Comparison of ENCODE assay signal across 24 cellular contexts in genomic region chr14:32477406-32477805, GRCh38.
DNase-seq lines count a peak whose midpoint lies in the region; ATAC-seq and TF ChIP-seq lines count a peak whose summit lies in the region.
"Had no signal": no experiment of that assay in that cellular context is flagged by ENCODE, and none has a peak within 500 bp of the region (broad histone marks: within the 10 kb centered on the region; RNA-seq: fewer than 3 reads in every experiment).

No MANE protein-coding gene starts in this region.

- H3K27me3 ChIP-seq in left ventricle myocardium inferior (ENCODE audit: low read depth) (no peaks in the 10 kb centered on the region), esophagus muscularis mucosa (no peaks in the 10 kb centered on the region), sigmoid colon (no peaks in the 10 kb centered on the region), suprapubic skin (no peaks in the 10 kb centered on the region), MM.1S (replicated peaks; ENCODE audit: insufficient read depth, low read length) (no peaks in the 10 kb centered on the region)

- no peaks in the 10 kb centered on the region for H3K36me3 ChIP-seq in left ventricle myocardium inferior
- H3K36me3 ChIP-seq in esophagus muscularis mucosa: no peaks in the 10 kb centered on the region
- H3K36me3 ChIP-seq in sigmoid colon: no peaks in the 10 kb centered on the region
- H3K36me3 ChIP-seq in suprapubic skin: no peaks in the 10 kb centered on the region
- H3K36me3 ChIP-seq in MM.1S (replicated peaks; ENCODE audit: insufficient read depth, low read length): no peaks in the 10 kb centered on the region

- peak overlapping the region; percentile 41 for H3K27ac ChIP-seq in left ventricle myocardium inferior (replicated peaks)
- peak overlapping the region; percentile 30 to 75 (median 60) for H3K27ac ChIP-seq in esophagus muscularis mucosa (replicated peaks in 1 of 4)
- H3K27ac ChIP-seq in sigmoid colon: peak overlapping the region; percentile 39 to 82 (median 60)
- H3K27ac ChIP-seq in suprapubic skin: no peak overlapping the region
- H3K27ac ChIP-seq in MM.1S (ENCODE audit: low read length): no peak overlapping the region
- H3K27ac ChIP-seq: C4-2B, HL-60 had no signal

- H3K9ac ChIP-seq in MM.1S (ENCODE audit: low read length): no peak overlapping the region

- H2AFZ ChIP-seq in MM.1S (ENCODE audit: low read length): no peak overlapping the region

- WGBS in esophagus muscularis mucosa: 77% methylated on average over 3 of the region's 3 CpGs
- 91 to 97% methylated on average over 3 of the region's 3 CpGs for WGBS in sigmoid colon, 2 donors
- WGBS in suprapubic skin: 42% methylated on average over 3 of the region's 3 CpGs

- H3K9me3 ChIP-seq in left ventricle myocardium inferior (replicated peaks) (no peaks in the 10 kb centered on the region), esophagus muscularis mucosa (no peaks in the 10 kb centered on the region), sigmoid colon (no peaks in the 10 kb centered on the region), suprapubic skin (no peaks in the 10 kb centered on the region), MM.1S (replicated peaks; ENCODE audit: insufficient read depth, low read length) (no peaks in the 10 kb centered on the region)

- no peak overlapping the region for H3K4me3 ChIP-seq in left ventricle myocardium inferior
- H3K4me3 ChIP-seq in esophagus muscularis mucosa: no peak overlapping the region
- no peak overlapping the region for H3K4me3 ChIP-seq in sigmoid colon
- no peak overlapping the region for H3K4me3 ChIP-seq in suprapubic skin
- no peak overlapping the region for H3K4me3 ChIP-seq in MM.1S (ENCODE audit: low read length)

- intact Hi-C loops in left ventricle myocardium inferior (cut with micrococcal nuclease): loop anchor here (10.0 kb wide), 1 partner anchor 393 kb away; no protein-coding TSS in a partner anchor
- intact Hi-C loops in left cardiac atrium (cut with DNase I): no loop called here
- intact Hi-C loops in esophagus muscularis mucosa (cut with DNase I): no loop called here
- intact Hi-C loops in sigmoid colon (cut with DNase I): loop anchor here (10.0 kb wide), 1 partner anchor 973 kb away; no protein-coding TSS in a partner anchor

- H3K79me2 ChIP-seq in MM.1S (ENCODE audit: low read length): no peaks in the 10 kb centered on the region

- no peaks in the 10 kb centered on the region for H4K20me1 ChIP-seq in MM.1S (ENCODE audit: insufficient read depth, low read length)

- H3F3A ChIP-seq in MM.1S (ENCODE audit: insufficient read depth, low read length): no peaks in the 10 kb centered on the region

- TF ChIP-seq POLR2A in esophagus muscularis mucosa (IDR thresholded peaks at IDR 0.05; ENCODE audit: low read depth): no peak
- no peak for TF ChIP-seq POLR2A in sigmoid colon (IDR thresholded peaks at IDR 0.05)
- TF ChIP-seq POLR2A in suprapubic skin (IDR thresholded peaks at IDR 0.05): no peak

- H3K9me2 ChIP-seq in MM.1S (replicated peaks; ENCODE audit: insufficient read depth, low read length): no peaks in the 10 kb centered on the region

- TF ChIP-seq CTCF in left ventricle myocardium inferior (IDR thresholded peaks at IDR 0.05; ENCODE audit: borderline replicate concordance) (no peak), esophagus muscularis mucosa (IDR thresholded peaks at IDR 0.05) (no peak), sigmoid colon (IDR thresholded peaks at IDR 0.05) (no peak), suprapubic skin (IDR thresholded peaks at IDR 0.05) (no peak), MM.1S (IDR thresholded peaks at IDR 0.05; ENCODE audit: low read length) (no peak)

- H3K4me1 ChIP-seq in left ventricle myocardium inferior (peaks cover 68% of the 10 kb centered on the region), esophagus muscularis mucosa (peaks cover 33 to 76% (median 56%) of the 10 kb centered on the region in 4 donors), sigmoid colon (peaks cover 0 to 63% (median 56%) of the 10 kb centered on the region in 4 donors), suprapubic skin (peaks cover 46% of the 10 kb centered on the region), MM.1S (ENCODE audit: low read length) (no peaks in the 10 kb centered on the region)

- no peak overlapping the region for H3K4me2 ChIP-seq in MM.1S (ENCODE audit: low read depth, low read length)

- no peak for ATAC-seq in left cardiac atrium
- ATAC-seq in HG03378 (IDR thresholded peaks at IDR 0.05; ENCODE audit: unreplicated experiment): no peak
- ATAC-seq: HCT116, HepG2, Panc1 had no signal

- no peak for DNase-seq in left ventricle myocardium inferior
- no peak for DNase-seq in left cardiac atrium
- DNase-seq in esophagus muscularis mucosa (ENCODE audit: extremely low spot score): no peak
- no peak for DNase-seq in sigmoid colon
- DNase-seq in RPMI8226: no peak
- no peak for DNase-seq in suprapubic skin (ENCODE audit: low spot score in 2 of 2)
- DNase-seq in MM.1S: no peak
- DNase-seq: Calu3; CD8-positive, alpha-beta memory T cell; DMS153; KG1; NCI-H1105 treated with DMSO at 0.1 percent for 48 hours; NCI-H2081; NCI-H2171; NCI-H345; NCI-H524; NCI-H774; NK-92 treated with Interleukin-12 subunit alpha and Interleukin-12 subunit beta, amount 100 ng/mL, for 24 hours had no signal

- TF ChIP-seq EP300 in esophagus muscularis mucosa (IDR thresholded peaks at IDR 0.05) (no peak), sigmoid colon (IDR thresholded peaks at IDR 0.05) (no peak), suprapubic skin (IDR thresholded peaks at IDR 0.05) (no peak)

Comparison
In these comparisons a context has a peak if more than half of its experiments do, and no peak if none do; other contexts are left out.
1. intact Hi-C loops: an anchor here in left ventricle myocardium inferior (10.0 kb wide) and sigmoid colon (10.0 kb wide); none called in left cardiac atrium and esophagus muscularis mucosa.
2. H3K27ac ChIP-seq: peak in left ventricle myocardium inferior (single experiment), esophagus muscularis mucosa (4 of 4) and sigmoid colon (4 of 4); none in suprapubic skin (single experiment) and MM.1S (single experiment).